In genomic region chr12:3016191-3016590, GRCh38 we compare ENCODE assay signal across 17 cellular contexts.
"Had no signal": no experiment of that assay in that cellular context is flagged by ENCODE, and none has a peak within 500 bp of the region (broad histone marks: within the 10 kb centered on the region; RNA-seq: fewer than 3 reads in every experiment).

No MANE protein-coding gene starts in this region.

- H3K9me3 ChIP-seq: esophagus squamous epithelium, gastrocnemius medialis, upper lobe of left lung had no signal

- DNase-seq: activated T-cell treated with anti-CD3 and anti-CD28 coated beads, Interleukin-2, amount 50 U/mL, for 1 hour; aorta; brain microvascular endothelial cell; central memory CD4-positive, alpha-beta T cell; effector memory CD8-positive, alpha-beta T cell; esophagus squamous epithelium; gastrocnemius medialis; hypothalamus; left cardiac atrium; occipital lobe; stimulated activated CD4-positive, alpha-beta T cell treated with anti-CD3 and anti-CD28 coated beads, Interleukin-4, amount 100 ng/mL, for 4 hours; stimulated activated naive CD8-positive, alpha-beta T cell treated with anti-CD3 and anti-CD28 coated beads, Interleukin-15, Interleukin-2, amounts not matched to agents 100 U/mL and 50 U/mL, for 24 hours; T-cell had no signal

- H3K27me3 ChIP-seq: brain microvascular endothelial cell, esophagus squamous epithelium, gastrocnemius medialis, upper lobe of left lung had no signal

- ATAC-seq: activated naive CD4-positive, alpha-beta T cell treated with anti-CD3 and anti-CD28 coated beads, Interleukin-2, amount 50 U/mL, for 72 hours; activated T-helper 17 cell treated with anti-CD3 and anti-CD28 coated beads, Interleukin-2, amount 50 U/mL, for 72 hours; effector memory CD8-positive, alpha-beta T cell; gastrocnemius medialis; left cardiac atrium; stimulated activated naive CD8-positive, alpha-beta T cell treated with anti-CD3 and anti-CD28 coated beads, Interleukin-15, Interleukin-2, amounts not matched to agents 100 U/mL and 50 U/mL, for 24 hours; T-cell; WTC11 had no signal

- H3K27ac ChIP-seq: brain microvascular endothelial cell, esophagus squamous epithelium, gastrocnemius medialis had no signal

- H3K4me3 ChIP-seq: esophagus squamous epithelium, gastrocnemius medialis, upper lobe of left lung had no signal
